8 cellular contexts compared by ENCODE assay signal in genomic region chr12:124550123-124551089, GRCh38. TPM values are rescaled to one million over a fixed set of nuclear protein-coding genes. Genes with fewer than 3 reads are reported as not detected.
DNase-seq lines count a peak whose midpoint lies in the region; ATAC-seq, FAIRE-seq and TF ChIP-seq lines count a peak whose summit lies in the region.

No MANE protein-coding gene starts in this region.

- peaks cover 94% of the 10 kb centered on the region for H3K79me2 ChIP-seq in GM12878 (ENCODE audit: control insufficient read depth, insufficient read depth, low read length)

- no peaks in the 10 kb centered on the region for H3K9me3 ChIP-seq in GM12878 (replicated peaks; ENCODE audit: control insufficient read depth, insufficient read depth, low read length)
- H3K9me3 ChIP-seq in lower lobe of right lung = no peaks in the 10 kb centered on the region
- H3K9me3 ChIP-seq in tibial nerve = no peaks in the 10 kb centered on the region

- H3K27me3 ChIP-seq in GM12878 (replicated peaks in 1 of 2; ENCODE audit: control insufficient read depth in 2 of 2, insufficient read depth in 2 of 2, low read length in 1 of 2) (no peaks in the 10 kb centered on the region), lower lobe of right lung (ENCODE audit: low read depth) (no peaks in the 10 kb centered on the region), tibial nerve (no peaks in the 10 kb centered on the region)

- POLR2A ChIA-PET in GM12878 (lab: Charles Lee) = interaction anchor here (1.0 to 4.0 kb wide), 6 partner anchors 9 to 56 kb away, joined by 3 to 31 read pairs (median 4); partner anchors contain the start of gene NCOR2

- no peak overlapping the region for H2AFZ ChIP-seq in GM12878 (ENCODE audit: control insufficient read depth, low read depth, low read length)

- TF ChIP-seq CTCF in GM12878 (IDR thresholded peaks at IDR 0.05 in 2 of 3, conservative IDR thresholded peaks at IDR 0.05 in 1 of 3; ENCODE audit: control insufficient read depth in 2 of 3, extremely low read depth in 1 of 3, insufficient read depth in 1 of 3, low read depth in 3 of 3, low read length in 3 of 3) (no peak), lower lobe of right lung (IDR thresholded peaks at IDR 0.05) (no peak), tibial nerve (IDR thresholded peaks at IDR 0.05) (no peak)

- no TSS peak for BruUV-seq in GM12878 (replicated peaks; lab: Mats Ljungman, UMichigan)

- intact Hi-C loops in GM12878 (cut with micrococcal nuclease; ENCODE audit: unreplicated experiment) (no loop called here), lower lobe of right lung (cut with DNase I) (no loop called here)

- TF ChIP-seq RAD21 in GM12878 (IDR thresholded peaks at IDR 0.05; ENCODE audit: insufficient read depth, low read depth, low read length) = no peak

- no peak overlapping the region for H3K4me3 ChIP-seq in GM12878
- no peak overlapping the region for H3K4me3 ChIP-seq in lower lobe of right lung
- H3K4me3 ChIP-seq in tibial nerve = no peak overlapping the region

- peaks cover 86% of the 10 kb centered on the region for H3K4me1 ChIP-seq in GM12878 (ENCODE audit: control insufficient read depth, insufficient read depth, low read length)
- peaks cover 86% of the 10 kb centered on the region for H3K4me1 ChIP-seq in lower lobe of right lung
- H3K4me1 ChIP-seq in tibial nerve = peaks cover 0 to 90% (median 65%) of the 10 kb centered on the region in 4 donors

- ATAC-seq in GM12878 (no peak), lower lobe of right lung (peak in 1 of 2 donors; percentile 2)

- RAD21 ChIA-PET in GM12878 (lab: Charles Lee; ENCODE audit: unreplicated experiment) = interaction anchor here (1.2 to 4.3 kb wide), 3 partner anchors 14 to 93 kb away, joined by 4 to 37 read pairs (median 4); no protein-coding TSS in a partner anchor

- TF ChIP-seq EP300 in GM12878 (IDR thresholded peaks at IDR 0.05; ENCODE audit: borderline replicate concordance in 1 of 2, control insufficient read depth in 1 of 2, low read depth in 2 of 2, low read length in 2 of 2) (no peak), tibial nerve (IDR thresholded peaks at IDR 0.05) (no peak)

- DNase-seq in NCI-H2107 treated with DMSO at 0.1 percent for 48 hours (lab: John Stamatoyannopoulos, UW; ENCODE audit: unreplicated experiment) = peak; percentile 54
- no peak for DNase-seq in NCI-H2107 (lab: John Stamatoyannopoulos, UW)
- no peak for DNase-seq in GM12878 (ENCODE audit: low read depth, low spot score)
- no peak for DNase-seq in lower lobe of right lung
- DNase-seq in tibial nerve (ENCODE audit: low spot score in 2 of 2) = no peak
- DNase-seq in RKO (ENCODE audit: low spot score) = no peak
- DNase-seq in DMS153 treated with DMSO at 0.1 percent for 48 hours (lab: John Stamatoyannopoulos, UW; ENCODE audit: unreplicated experiment) = no peak
- no peak for DNase-seq in 8988T

- H4K20me1 ChIP-seq in GM12878 (ENCODE audit: control insufficient read depth, insufficient read depth) = no peaks in the 10 kb centered on the region

- 47% methylated on average over 10 of the region's 11 CpGs for WGBS in GM12878 (ENCODE audit: insufficient coverage, insufficient replicate concordance, low lambda C conversion rate, missing lambda C conversion rate)
- WGBS in tibial nerve, 2 donors = 38 to 40% methylated on average over 10 to 11 of the region's 11 CpGs

- SMC1A ChIA-PET in GM12878 (lab: Charles Lee; ENCODE audit: uncharacterized antibody, unreplicated experiment) = interaction anchor here (0.7 to 6.3 kb wide), 7 partner anchors 13 to 212 kb away, joined by 3 to 48 read pairs (median 3); no protein-coding TSS in a partner anchor

- peak overlapping the region; percentile 67 for H3K4me2 ChIP-seq in GM12878 (ENCODE audit: control insufficient read depth, insufficient read depth)

- CTCF ChIA-PET in GM12878 (lab: Yijun Ruan, JAX) = interaction anchor here (0.6 to 1.0 kb wide), 6 partner anchors 13 to 514 kb away, joined by 3 read pairs; no protein-coding TSS in a partner anchor

- H3K36me3 ChIP-seq in GM12878 (ENCODE audit: control insufficient read depth in 2 of 2, insufficient read depth in 2 of 2, low read length in 1 of 2) (peaks cover 7 to 8% of the 10 kb centered on the region in 2 experiments; a peak in 3 of 4 replicates), lower lobe of right lung (no peaks in the 10 kb centered on the region), tibial nerve (no peaks in the 10 kb centered on the region)

- no peak for FAIRE-seq in GM12878 (lab: Jason Lieb, UNC)

- peak overlapping the region; percentile 64; the same call in 1 of the 2 replicates for H3K9ac ChIP-seq in GM12878 (ENCODE audit: control insufficient read depth, insufficient read depth, low read length)

- in situ Hi-C loops in GM12878 (cut with MboI) = no loop called here

- peak overlapping the region; percentile 79 for H3K27ac ChIP-seq in GM12878 (ENCODE audit: control insufficient read depth, insufficient read depth)
- H3K27ac ChIP-seq in lower lobe of right lung = peak overlapping the region; percentile 71
- peak overlapping the region; percentile 21 to 85 (median 70) for H3K27ac ChIP-seq in tibial nerve

- no peak for TF ChIP-seq POLR2A in GM12878 (IDR thresholded peaks at IDR 0.05; ENCODE audit: low read depth, low read length)
- TF ChIP-seq POLR2A in tibial nerve (IDR thresholded peaks at IDR 0.05) = no peak

TF ChIP-seq in GM12878, 131 proteins besides CTCF, POLR2A, EP300 and RAD21:
- peak; percentile 47; the same call in 1 of the 2 replicates for TF ChIP-seq CREM (IDR thresholded peaks at IDR 0.05; ENCODE audit: low read depth)
- no peak for TF ChIP-seq ZNF592 (IDR thresholded peaks at IDR 0.05)
- TF ChIP-seq CREB1 (IDR thresholded peaks at IDR 0.05; ENCODE audit: low read depth) = peak; percentile 42; the same call in 1 of the 2 replicates

RNA-seq across cellular contexts. Expression of gene NCOR2, which starts 17.0 kb away (rescaled TPM):
- 166 and 195 TPM in 2 replicates for total RNA-seq in GM12878 (2013; cell fraction: nucleolus; rRNA removed)
- total RNA-seq in GM12878 (2014; rRNA removed) (12.8 and 18.6 TPM in 2 replicates), GM12878 (2014; rRNA removed; fragmentation: Illumina TruSeq; extraction: Trizol) (7.2 and 8.6 TPM in 2 replicates), GM12878 (2021) (164 and 179 TPM in 2 replicates), lower lobe of right lung (318 TPM), tibial nerve (100 to 1,000 TPM; 211 to 265 (median 225) TPM)
- polyA plus RNA-seq in GM12878 (2011; ENCODE audit: low read depth) = 25.4 TPM
- polyA plus RNA-seq in GM12878 (2011; rRNA removed) (2.6 and 4.2 TPM in 2 replicates), GM12878 (2014; fragmentation: Illumina TruSeq; extraction: Trizol) (10.2 and 17.4 TPM in 2 replicates), GM12878 (2014; fragmentation: Nextera tagmentation; extraction: Ambion mirVana) (under 1 TPM; 0.43 to 0.60 TPM), GM12878 (2014; rRNA removed) (41.1 and 63.1 TPM in 2 replicates), GM12878 (2016; fragmentation: Nextera tagmentation; extraction: Ambion mirVana) (10 to 100 TPM; 12.7 to 17.1 TPM)
- 6.2 and 8.2 TPM in 2 replicates for polyA plus RNA-seq in GM12878 (2011; cell fraction: cytosol; rRNA removed)
- 44.5 and 72.5 TPM in 2 replicates for polyA plus RNA-seq in GM12878 (2011; cell fraction: nucleus; rRNA removed)
- polyA plus RNA-seq in GM12878 (2012) = 79.0 and 103 TPM in 2 replicates
- polyA minus RNA-seq in GM12878 (2011; rRNA and poly(A)+ RNA removed) = 33.4 and 33.8 TPM in 2 replicates
- 26.9 and 42.9 TPM in 2 replicates for polyA minus RNA-seq in GM12878 (2011; cell fraction: cytosol; rRNA and poly(A)+ RNA removed)
- polyA minus RNA-seq in GM12878 (2011; cell fraction: nucleus; rRNA and poly(A)+ RNA removed) = 23.1 and 47.3 TPM in 2 replicates
